ENCODE assay signal across 23 cellular contexts in the genomic region with DNA sequence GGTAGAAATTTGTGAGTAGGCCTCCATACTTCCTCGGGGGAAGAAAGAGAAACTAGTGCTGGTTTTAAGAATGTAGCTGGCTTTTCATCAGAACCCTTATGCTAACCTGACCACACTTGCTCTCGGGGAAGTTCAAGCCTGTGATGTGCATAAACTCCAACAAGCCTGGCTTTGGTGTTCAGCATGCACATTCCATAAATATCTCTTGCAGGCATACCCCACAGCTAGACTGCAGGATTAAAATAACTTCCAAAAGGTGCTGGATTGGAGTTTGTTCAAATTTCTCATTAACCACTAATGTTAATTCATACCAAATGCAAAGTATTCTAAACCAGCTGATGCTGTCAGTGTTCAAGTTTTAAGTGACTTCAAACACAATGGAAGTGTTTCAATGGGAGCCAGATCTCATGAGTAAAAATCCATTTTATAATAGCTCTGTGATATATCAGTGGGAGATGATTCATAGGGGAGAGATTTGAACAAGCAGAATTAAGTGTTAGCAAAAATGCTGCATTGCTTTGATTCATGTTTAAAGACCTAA.
A peak's percentile ranks its signal among the peaks of the same experiment; 100 is the strongest.
DNase-seq lines count a peak whose midpoint lies in the region; ATAC-seq, FAIRE-seq and TF ChIP-seq lines count a peak whose summit lies in the region.
"Had no signal": no experiment of that assay in that cellular context is flagged by ENCODE, and none has a peak within 500 bp of the region (broad histone marks: within the 10 kb centered on the region; RNA-seq: fewer than 3 reads in every experiment).

No MANE protein-coding gene starts in this region.

- H3K4me1 ChIP-seq in keratinocyte (ENCODE audit: control insufficient read depth, extremely low read depth, insufficient read depth, low read length) (peaks cover 12% of the 10 kb centered on the region), neuronal stem cell (ENCODE audit: control insufficient read depth in 2 of 2, insufficient read depth in 1 of 2, low read depth in 1 of 2, low read length in 2 of 2) (no peaks in the 10 kb centered on the region)
- H3K4me1 ChIP-seq: gastroesophageal sphincter, parathyroid adenoma, vagina had no signal

- H3K4me2 ChIP-seq in keratinocyte (ENCODE audit: control insufficient read depth, extremely low read depth, insufficient read depth, low read depth, low read length) = peak overlapping the region; percentile 49
- H3K4me2 ChIP-seq in neuronal stem cell (ENCODE audit: insufficient read depth, low read length, poor library complexity, severe bottlenecking) = no peak overlapping the region
- H3K4me2 ChIP-seq: KMS-11 had no signal

- no peak for ATAC-seq in HG02885 (IDR thresholded peaks at IDR 0.05; ENCODE audit: poor library complexity, unreplicated experiment)
- ATAC-seq: gastroesophageal sphincter, natural killer cell, sciatic nerve had no signal

- H4K91ac ChIP-seq in neuronal stem cell (ENCODE audit: low read depth, low read length, poor library complexity) = no peak overlapping the region

- H3K79me1 ChIP-seq in neuronal stem cell (ENCODE audit: low read depth, low read length) = no peaks in the 10 kb centered on the region

- H3K4me3 ChIP-seq in AG10803 (ENCODE audit: low read length) = no peak overlapping the region; the same call in 1 of the 2 replicates
- H3K4me3 ChIP-seq in bronchial epithelial cell (ENCODE audit: low read depth, low read length) = no peak overlapping the region
- H3K4me3 ChIP-seq in keratinocyte (ENCODE audit: control insufficient read depth in 2 of 3, extremely low read depth in 1 of 3, insufficient read depth in 2 of 3, low read depth in 1 of 3, low read length in 3 of 3) = peak overlapping the region in 1 of 3 experiments; percentile 36
- H3K4me3 ChIP-seq in neuronal stem cell (ENCODE audit: low read length in 2 of 2) = no peak overlapping the region
- H3K4me3 ChIP-seq: gastroesophageal sphincter, vagina had no signal

- H2BK12ac ChIP-seq in neuronal stem cell (ENCODE audit: low read length) = no peak overlapping the region

- no peak overlapping the region for H2BK5ac ChIP-seq in neuronal stem cell (ENCODE audit: low read length)

- dilution Hi-C loops in keratinocyte (cut with MboI; ENCODE audit: extremely low pct_ligation_motif_present, low sequenced_read_pairs) = no loop called here

- no peak overlapping the region for H3K18ac ChIP-seq in neuronal stem cell (ENCODE audit: low read length)

- H3K27ac ChIP-seq in keratinocyte (ENCODE audit: control insufficient read depth, insufficient read depth, low read length) = no peak overlapping the region
- no peak overlapping the region for H3K27ac ChIP-seq in neuronal stem cell (replicated peaks; ENCODE audit: low read length)
- H3K27ac ChIP-seq: gastroesophageal sphincter, KMS-11, parathyroid adenoma, vagina had no signal

- WGBS in neuronal stem cell (ENCODE audit: extremely low coverage in 2 of 2, insufficient read length in 2 of 2, insufficient replicate concordance in 1 of 2), 2 donors = no CpG with 5 or more reads among the region's 2 CpGs

- no peak overlapping the region for H3K14ac ChIP-seq in neuronal stem cell (ENCODE audit: low read length)

- H3K9me3 ChIP-seq in keratinocyte (ENCODE audit: control insufficient read depth, low read depth, low read length) = no peaks in the 10 kb centered on the region
- peaks cover 0 to 2% of the 10 kb centered on the region in 2 donors for H3K9me3 ChIP-seq in neuronal stem cell (replicated peaks in 1 of 2; ENCODE audit: control insufficient read depth in 2 of 2, insufficient read depth in 1 of 2, low read depth in 1 of 2, low read length in 2 of 2)
- H3K9me3 ChIP-seq: vagina had no signal

- H3K9ac ChIP-seq in keratinocyte (ENCODE audit: control insufficient read depth, extremely low read depth, insufficient read depth, low read length) (no peak overlapping the region), neuronal stem cell (ENCODE audit: low read depth, low read length, poor library complexity) (no peak overlapping the region)
- H3K9ac ChIP-seq: KMS-11, parathyroid adenoma had no signal

- H2AFZ ChIP-seq in keratinocyte (ENCODE audit: control insufficient read depth, low read length) (no peak overlapping the region), neuronal stem cell (ENCODE audit: low read length) (no peak overlapping the region)
- H2AFZ ChIP-seq: parathyroid adenoma had no signal

- H3K23ac ChIP-seq in neuronal stem cell (ENCODE audit: low read depth, low read length, poor library complexity) = no peak overlapping the region

- TF ChIP-seq CTCF in AG10803 (conservative IDR thresholded peaks at IDR 0.05; ENCODE audit: low read length) (no peak), bronchial epithelial cell (IDR thresholded peaks at IDR 0.05; ENCODE audit: insufficient read depth, low read length, severe bottlenecking) (no peak), keratinocyte (optimal IDR thresholded peaks at IDR 0.05 in 1 of 3, IDR thresholded peaks at IDR 0.05 in 1 of 3, conservative IDR thresholded peaks at IDR 0.05 in 1 of 3; ENCODE audit: extremely low read depth in 1 of 3, insufficient read depth in 2 of 3, low read length in 3 of 3) (no peak)

- no peaks in the 10 kb centered on the region for H3K9me1 ChIP-seq in keratinocyte (ENCODE audit: control insufficient read depth, extremely low read depth, insufficient read depth, low read length)

- H2BK15ac ChIP-seq in neuronal stem cell (ENCODE audit: low read length) = no peak overlapping the region

- no peak overlapping the region for H2BK120ac ChIP-seq in neuronal stem cell (ENCODE audit: low read depth, low read length)

- DNase-seq in AG10803 (ENCODE audit: low read depth) (peak; percentile 94), M059J (ENCODE audit: low read depth) (peak; percentile 65), bronchial epithelial cell (ENCODE audit: low read depth) (peak; percentile 61), keratinocyte (ENCODE audit: low read depth, low spot score) (no peak), HUDEP-2 (lab: John Stamatoyannopoulos, UW; ENCODE audit: unreplicated experiment in 76 of 76) (no peak), neuronal stem cell (ENCODE audit: low spot score) (no peak)
- no peak for DNase-seq in activated CD4-positive, CD25-positive, alpha-beta regulatory T cell (lab: John Stamatoyannopoulos, UW)
- DNase-seq: activated CD4-positive, alpha-beta T cell treated with anti-CD3 and anti-CD28 coated beads, Interleukin-2, amount 10 ng/mL, durations not matched to agents 24 days and 14 days; activated naive CD8-positive, alpha-beta T cell treated with anti-CD3 and anti-CD28 coated beads, Interleukin-2, amount 10 ng/mL, durations not matched to agents 7 days and 5 days; CD4-positive, CD25-positive, alpha-beta regulatory T cell; H7; natural killer cell; NCI-H1092 treated with DMSO at 0.1 percent for 48 hours; NCI-H2081; NCI-H510A; RPMI8226 had no signal

- no peaks in the 10 kb centered on the region for H4K20me1 ChIP-seq in keratinocyte (ENCODE audit: control insufficient read depth, extremely low read depth, insufficient read depth, low read length)

- H3K27me3 ChIP-seq in bronchial epithelial cell (ENCODE audit: control insufficient read depth, insufficient read depth, low read length) (no peaks in the 10 kb centered on the region), keratinocyte (ENCODE audit: control insufficient read depth, extremely low read depth, insufficient read depth, low read length) (no peaks in the 10 kb centered on the region), neuronal stem cell (ENCODE audit: control insufficient read depth in 3 of 3, insufficient read depth in 3 of 3, low read depth in 1 of 3, low read length in 3 of 3) (no peaks in the 10 kb centered on the region)
- H3K27me3 ChIP-seq: gastroesophageal sphincter, vagina had no signal

- no peak overlapping the region for H3K4ac ChIP-seq in neuronal stem cell (ENCODE audit: low read length)

- H4K8ac ChIP-seq in neuronal stem cell (ENCODE audit: low read depth, low read length) = no peak overlapping the region

- H3K79me2 ChIP-seq in keratinocyte (ENCODE audit: control insufficient read depth, insufficient read depth, low read length) = no peaks in the 10 kb centered on the region
- H3K79me2 ChIP-seq: parathyroid adenoma had no signal

- H2AK5ac ChIP-seq in neuronal stem cell (ENCODE audit: low read depth, low read length) = no peak overlapping the region

- FAIRE-seq in bronchial epithelial cell (lab: Jason Lieb, UNC) = no peak
- peak; percentile 72 for FAIRE-seq in keratinocyte (lab: Jason Lieb, UNC)
- FAIRE-seq: GM12892 had no signal

- H3K36me3 ChIP-seq in bronchial epithelial cell (ENCODE audit: control insufficient read depth, insufficient read depth, low read length) (no peaks in the 10 kb centered on the region), keratinocyte (ENCODE audit: control insufficient read depth in 2 of 2, extremely low read depth in 1 of 2, insufficient read depth in 2 of 2, low read length in 2 of 2) (no peaks in the 10 kb centered on the region), neuronal stem cell (replicated peaks in 1 of 2; ENCODE audit: control insufficient read depth in 2 of 2, insufficient read depth in 2 of 2, low read length in 2 of 2) (no peaks in the 10 kb centered on the region)
- H3K36me3 ChIP-seq: gastroesophageal sphincter, vagina had no signal

Comparison
In these comparisons a context has a peak if more than half of its experiments do, and no peak if none do; other contexts are left out.
1. DNase-seq: peak in AG10803 (single experiment), M059J (single experiment) and bronchial epithelial cell (single experiment); none in keratinocyte (single experiment), HUDEP-2 (0 of 76), activated CD4-positive, CD25-positive, alpha-beta regulatory T cell (0 of 4) and neuronal stem cell (single experiment).